Comparison of ENCODE assay signal across 28 cellular contexts in the genomic region with DNA sequence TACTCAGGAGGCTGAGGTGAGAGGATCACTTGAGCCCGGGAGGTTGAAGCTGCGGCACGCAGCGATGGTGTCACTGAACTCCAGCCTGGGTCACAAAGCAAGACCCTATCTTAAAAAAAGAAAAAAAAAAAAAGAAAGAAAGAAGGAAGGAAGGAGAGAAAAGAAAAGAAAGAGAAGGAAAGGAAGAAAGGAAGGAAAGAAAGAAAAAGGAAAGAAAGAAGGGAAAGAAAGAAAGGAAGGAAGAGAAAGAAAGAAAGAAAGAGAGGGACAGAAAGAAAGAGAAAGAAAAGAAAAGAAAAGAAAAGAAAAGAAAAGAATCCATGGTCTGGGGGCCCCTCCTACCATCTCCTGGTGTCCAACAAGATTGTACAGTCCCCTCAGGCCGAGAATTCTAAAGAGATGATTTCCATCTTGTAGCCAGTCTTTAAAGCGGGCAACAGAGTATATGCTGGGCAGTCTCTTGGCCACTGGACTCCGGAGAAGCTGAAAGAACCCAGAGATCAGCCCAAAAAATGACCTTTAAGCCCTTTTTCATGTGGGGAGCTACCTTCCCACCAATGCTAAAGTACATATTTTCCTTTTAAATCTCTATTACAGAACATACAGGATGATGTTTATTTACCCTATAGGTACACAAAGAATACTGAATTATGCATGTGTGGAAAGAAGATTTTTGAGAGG. TPM values are rescaled to one million over a fixed set of nuclear protein-coding genes. Genes with fewer than 3 reads are reported as not detected.
DNase-seq lines count a peak whose midpoint lies in the region; ATAC-seq, FAIRE-seq and TF ChIP-seq lines count a peak whose summit lies in the region.
"Had no signal": no experiment of that assay in that cellular context is flagged by ENCODE, and none has a peak within 500 bp of the region (broad histone marks: within the 10 kb centered on the region; RNA-seq: fewer than 3 reads in every experiment).

No MANE protein-coding gene starts in this region.

- intact Hi-C loops in HepG2 (cut with micrococcal nuclease; ENCODE audit: unreplicated experiment) (no loop called here), right lobe of liver (cut with DNase I) (no loop called here), spleen (cut with DNase I; ENCODE audit: low total_unique reads) (no loop called here), thyroid gland (cut with DNase I) (no loop called here), ascending aorta (cut with DNase I) (no loop called here), cardiac septum (cut with DNase I) (no loop called here)

- WGBS in HepG2 (ENCODE audit: low lambda C conversion rate), result 64% methylated on average over 7 of the region's 7 CpGs
- 90% methylated on average over 7 of the region's 7 CpGs for WGBS in right lobe of liver (ENCODE audit: insufficient coverage, low coverage, low lambda C conversion rate, missing lambda C conversion rate)
- WGBS in spleen, 5 donors, result 91 to 97% (median 92%) methylated on average over 7 of the region's 7 CpGs
- 90 to 94% methylated on average over 7 of the region's 7 CpGs for whole genome bisulfite sequencing in thyroid gland, 2 donors

- H3K27ac ChIP-seq in HepG2 (ENCODE audit: extremely low read length, insufficient read depth, low read length), result no peak overlapping the region
- H3K27ac ChIP-seq in right lobe of liver, result no peak overlapping the region
- H3K27ac ChIP-seq in spleen, result no peak overlapping the region
- peak overlapping the region in 2 of 3 donors; percentile 39 to 52 for H3K27ac ChIP-seq in thyroid gland
- H3K27ac ChIP-seq in ascending aorta, result no peak overlapping the region
- H3K27ac ChIP-seq: 22Rv1; A549; BLaER1 treated with 17β-estradiol and CSF1 and Interleukin-3, amounts not matched to agents 10 nM and 100 nM; C4-2B had no signal

- no peaks in the 10 kb centered on the region for H3K36me3 ChIP-seq in HepG2 (replicated peaks in 1 of 2; ENCODE audit: control insufficient read depth in 1 of 2, insufficient read depth in 2 of 2, low read length in 2 of 2)
- no peaks in the 10 kb centered on the region for H3K36me3 ChIP-seq in right lobe of liver
- no peaks in the 10 kb centered on the region for H3K36me3 ChIP-seq in spleen
- H3K36me3 ChIP-seq in thyroid gland, result no peaks in the 10 kb centered on the region
- H3K36me3 ChIP-seq in ascending aorta, result no peaks in the 10 kb centered on the region
- H3K36me3 ChIP-seq: BLaER1 treated with 17β-estradiol and CSF1 and Interleukin-3, amounts not matched to agents 10 nM and 100 nM had no signal

- peaks cover 4% of the 10 kb centered on the region; the same call in 1 of the 2 replicates for H3K36me3 Mint-ChIP-seq in WTC11
- H3K36me3 Mint-ChIP-seq: CD4-positive, CD25-positive, alpha-beta regulatory T cell; CD8-positive, alpha-beta memory T cell had no signal

- no peak overlapping the region for H2AFZ ChIP-seq in HepG2 (ENCODE audit: low read length)

- no peaks in the 10 kb centered on the region for H3K4me1 Mint-ChIP-seq in WTC11
- H3K4me1 Mint-ChIP-seq: CD4-positive, alpha-beta memory T cell; CD4-positive, CD25-positive, alpha-beta regulatory T cell; CD8-positive, alpha-beta memory T cell had no signal

- H3K4me1 ChIP-seq in HepG2 (ENCODE audit: insufficient read depth, low read length) (peaks cover 19% of the 10 kb centered on the region), right lobe of liver (no peaks in the 10 kb centered on the region), spleen (no peaks in the 10 kb centered on the region), thyroid gland (peaks cover 25 to 28% of the 10 kb centered on the region in 2 donors), ascending aorta (no peaks in the 10 kb centered on the region)
- H3K4me1 ChIP-seq: A549 had no signal

- no peak for FAIRE-seq in HepG2 (lab: Jason Lieb, UNC)
- FAIRE-seq: A549, GM12878, GM12892, GM18507 had no signal

- no peaks in the 10 kb centered on the region for H3K79me2 ChIP-seq in HepG2 (ENCODE audit: insufficient read depth, low read length)

- TF ChIP-seq EP300 in HepG2 (IDR thresholded peaks at IDR 0.05; ENCODE audit: low read depth in 2 of 2, low read length in 2 of 2) (no peak), HepG2 (CRISPR knock-in tag; IDR thresholded peaks at IDR 0.05; ENCODE audit: borderline replicate concordance) (no peak)

- H4K20me1 ChIP-seq in HepG2 (ENCODE audit: insufficient read depth, low read length), result no peaks in the 10 kb centered on the region
- H4K20me1 ChIP-seq: BLaER1 treated with 17β-estradiol and CSF1 and Interleukin-3, amounts not matched to agents 10 nM and 100 nM had no signal

- no peak for TF ChIP-seq CTCF in HepG2 (CRISPR knock-in tag; IDR thresholded peaks at IDR 0.05)
- TF ChIP-seq CTCF in right lobe of liver (IDR thresholded peaks at IDR 0.05), result no peak
- no peak for TF ChIP-seq CTCF in WTC11 (IDR thresholded peaks at IDR 0.05)
- no peak for TF ChIP-seq CTCF in spleen (IDR thresholded peaks at IDR 0.05 in 8 of 11, conservative IDR thresholded peaks at IDR 0.05 in 3 of 11)
- TF ChIP-seq CTCF in thyroid gland (IDR thresholded peaks at IDR 0.05), result no peak
- no peak for TF ChIP-seq CTCF in ascending aorta (IDR thresholded peaks at IDR 0.05)

- no peak for DNase-seq in HepG2 (ENCODE audit: low spot score)
- DNase-seq in right lobe of liver, result no peak
- no peak for DNase-seq in WTC11 (ENCODE audit: low spot score)
- peak; percentile 7 for DNase-seq in spleen
- DNase-seq in thyroid gland, result no peak
- no peak for DNase-seq in CD1c-positive myeloid dendritic cell (ENCODE audit: extremely low spot score)
- no peak for DNase-seq in ascending aorta (ENCODE audit: low spot score in 2 of 2)
- no peak for DNase-seq in cardiac septum (ENCODE audit: low spot score)
- DNase-seq: AML-193; CD4-positive, alpha-beta memory T cell; CD4-positive, CD25-positive, alpha-beta regulatory T cell; CD8-positive, alpha-beta memory T cell; COR-L47; DMS 273 treated with DMSO at 0.1 percent for 48 hours; DMS153; DMS53; DMS79; DND-41; EL; GDM1 had no signal

- H3K27me3 Mint-ChIP-seq in WTC11 (ENCODE audit: low read depth), result no peaks in the 10 kb centered on the region
- H3K27me3 Mint-ChIP-seq: B cell; CD4-positive, alpha-beta memory T cell had no signal

- H3K4me3 ChIP-seq in HepG2 (replicated peaks in 1 of 3; ENCODE audit: insufficient read depth in 1 of 3, low read depth in 2 of 3, low read length in 3 of 3) (no peak overlapping the region), right lobe of liver (no peak overlapping the region), spleen (no peak overlapping the region), thyroid gland (replicated peaks in 1 of 3) (no peak overlapping the region), ascending aorta (no peak overlapping the region)
- H3K4me3 ChIP-seq: A549; BLaER1 treated with 17β-estradiol and CSF1 and Interleukin-3, amounts not matched to agents 10 nM and 100 nM; GM12878 had no signal

- in situ Hi-C loops in HepG2 (cut with HindIII; ENCODE audit: extremely low pct_ligation_motif_present, low pct_unique_long_range_greater_than_20kb), result no loop called here

- H3K27ac Mint-ChIP-seq in WTC11, result no peak overlapping the region
- H3K27ac Mint-ChIP-seq: B cell; CD4-positive, alpha-beta memory T cell; CD8-positive, alpha-beta memory T cell had no signal

- peak overlapping the region; percentile 41 for H3K4me2 ChIP-seq in HepG2 (ENCODE audit: low read depth, low read length)
- H3K4me2 ChIP-seq: A549; BLaER1 treated with 17β-estradiol and CSF1 and Interleukin-3, amounts not matched to agents 10 nM and 100 nM had no signal

- TF ChIP-seq RAD21 in HepG2 (CRISPR knock-in tag; IDR thresholded peaks at IDR 0.05), result no peak

- BruUV-seq in HepG2 (replicated peaks; lab: Mats Ljungman, UMichigan), result no TSS peak

- no peak overlapping the region for H3K4me3 Mint-ChIP-seq in WTC11
- H3K4me3 Mint-ChIP-seq: B cell; CD4-positive, alpha-beta memory T cell; CD4-positive, CD25-positive, alpha-beta regulatory T cell; CD8-positive, alpha-beta memory T cell had no signal

- POLR2A ChIA-PET in HepG2 (lab: Yijun Ruan, JAX), result no interaction called here
- POLR2A ChIA-PET in WTC11 (lab: Charles Lee), result no interaction called here

- H3K27me3 ChIP-seq in HepG2 (ENCODE audit: control insufficient read depth in 1 of 2, insufficient read depth in 2 of 2, low read length in 2 of 2) (no peaks in the 10 kb centered on the region), right lobe of liver (no peaks in the 10 kb centered on the region), spleen (replicated peaks in 1 of 7) (no peaks in the 10 kb centered on the region), thyroid gland (no peaks in the 10 kb centered on the region), ascending aorta (no peaks in the 10 kb centered on the region)
- H3K27me3 ChIP-seq: BLaER1 treated with 17β-estradiol and CSF1 and Interleukin-3, amounts not matched to agents 10 nM and 100 nM had no signal

- no peak overlapping the region for H3K9ac ChIP-seq in HepG2 (ENCODE audit: insufficient read depth, low read depth, low read length)
- H3K9ac ChIP-seq: BLaER1 treated with 17β-estradiol and CSF1 and Interleukin-3, amounts not matched to agents 10 nM and 100 nM had no signal

- H3K9me3 Mint-ChIP-seq in WTC11, result peaks cover 5% of the 10 kb centered on the region
- H3K9me3 Mint-ChIP-seq: CD4-positive, alpha-beta memory T cell; CD8-positive, alpha-beta memory T cell had no signal

- ATAC-seq in HepG2 (peak; percentile 24; the same call in 2 of the 3 replicates), right lobe of liver (no peak), WTC11 (no peak)
- ATAC-seq: A549, GM12878 had no signal

- H3K9me3 ChIP-seq in HepG2 (ENCODE audit: low read length) (no peaks in the 10 kb centered on the region), right lobe of liver (no peaks in the 10 kb centered on the region), spleen (no peaks in the 10 kb centered on the region), thyroid gland (no peaks in the 10 kb centered on the region), ascending aorta (no peaks in the 10 kb centered on the region)
- H3K9me3 ChIP-seq: A549 had no signal

- CTCF ChIA-PET in HepG2 (lab: Yijun Ruan, JAX; ENCODE audit: low intra/inter-chr PET ratio, low total read pairs), result no interaction called here
- CTCF ChIA-PET in WTC11 (lab: Charles Lee), result interaction anchor here (0.5 to 1.4 kb wide), 2 partner anchors 46 to 76 kb away, joined by 3 to 4 read pairs; no protein-coding TSS in a partner anchor

- no peak for TF ChIP-seq POLR2A in HepG2 (IDR thresholded peaks at IDR 0.05; ENCODE audit: insufficient read depth in 1 of 2, low read depth in 2 of 2, low read length in 2 of 2)
- TF ChIP-seq POLR2A in right lobe of liver (IDR thresholded peaks at IDR 0.05), result no peak
- no peak for TF ChIP-seq POLR2A in spleen (IDR thresholded peaks at IDR 0.05)
- no peak for TF ChIP-seq POLR2A in thyroid gland (IDR thresholded peaks at IDR 0.05)

RNA-seq across cellular contexts. Expression of a gene that starts 23.7 kb away (rescaled TPM):
- total RNA-seq in HepG2 (2016; rRNA removed; fragmentation: Illumina TruSeq; extraction: Trizol) (25.9 and 27.5 TPM in 2 replicates), right lobe of liver (1 to 10 TPM; 1.8 to 3.9 (median 2.2) TPM), WTC11 (2021) (10.5 to 13.2 TPM (median 11.1 TPM) in 3 replicates), spleen (10 to 100 TPM in 6 of 7 donors, 1 to 10 TPM in 1; 8.9 to 18.8 (median 12.1) TPM), thyroid gland (10 to 100 TPM in 1 of 4 donors, 1 to 10 TPM in 3; 6.4 to 12.1 (median 7.1) TPM), ascending aorta (1.9 TPM), cardiac septum (2.6 TPM)
- total RNA-seq in HepG2 (2016; cell fraction: cytosol; rRNA removed; fragmentation: Illumina TruSeq; extraction: Trizol; ENCODE audit: low read depth), result 42.0 and 44.0 TPM in 2 replicates
- 24.2 and 27.7 TPM in 2 replicates for total RNA-seq in HepG2 (2016; cell fraction: insoluble cytoplasmic fraction; rRNA removed; fragmentation: Illumina TruSeq; extraction: Trizol)
- total RNA-seq in HepG2 (2016; cell fraction: membrane; rRNA removed; fragmentation: Illumina TruSeq; extraction: Trizol), result 15.8 and 18.1 TPM in 2 replicates
- 32.1 and 40.4 TPM in 2 replicates for total RNA-seq in HepG2 (2016; cell fraction: nucleus; rRNA removed; fragmentation: Illumina TruSeq; extraction: Trizol)
- polyA plus RNA-seq in HepG2 (2011; rRNA removed) (4.4 and 6.0 TPM in 2 replicates), spleen (1 to 10 TPM; 1.8 to 2.7 (median 2.4) TPM)
- polyA plus RNA-seq in HepG2 (2011; cell fraction: cytosol; rRNA removed), result 2.9 and 3.4 TPM in 2 replicates
- polyA plus RNA-seq in HepG2 (2011; cell fraction: nucleus; rRNA removed), result 4.2 and 6.8 TPM in 2 replicates
- 3.7 and 7.6 TPM in 2 replicates for polyA plus RNA-seq in HepG2 (2012)
- 0.89 TPM in 2 replicates for polyA plus RNA-seq in HepG2 (2016; cell fraction: cytosol; fragmentation: Illumina TruSeq; extraction: Trizol; ENCODE audit: low read depth)
- polyA plus RNA-seq in HepG2 (2016; cell fraction: insoluble cytoplasmic fraction; fragmentation: Illumina TruSeq; extraction: Trizol; ENCODE audit: low read depth), result 14.5 and 15.0 TPM in 2 replicates
- 2.6 and 2.7 TPM in 2 replicates for polyA plus RNA-seq in HepG2 (2016; cell fraction: membrane; fragmentation: Illumina TruSeq; extraction: Trizol; ENCODE audit: low read depth)
- 18.1 and 20.7 TPM in 2 replicates for polyA plus RNA-seq in HepG2 (2016; cell fraction: nucleus; fragmentation: Illumina TruSeq; extraction: Trizol; ENCODE audit: insufficient read depth, low read depth)
- 16.9 and 19.2 TPM in 2 replicates for polyA minus RNA-seq in HepG2 (2011; rRNA and poly(A)+ RNA removed; ENCODE audit: low replicate concordance)
- polyA minus RNA-seq in HepG2 (2011; cell fraction: cytosol; rRNA and poly(A)+ RNA removed), result 10.9 and 13.3 TPM in 2 replicates
- 27.9 and 29.1 TPM in 2 replicates for polyA minus RNA-seq in HepG2 (2011; cell fraction: nucleus; rRNA and poly(A)+ RNA removed)

RNA-seq across cellular contexts. Expression of a gene that starts 59.6 kb away (rescaled TPM):
- total RNA-seq in HepG2 (2016; rRNA removed; fragmentation: Illumina TruSeq; extraction: Trizol), result 284 and 587 TPM in 2 replicates
- total RNA-seq in HepG2 (2016; cell fraction: cytosol; rRNA removed; fragmentation: Illumina TruSeq; extraction: Trizol; ENCODE audit: low read depth), result 65.3 and 71.8 TPM in 2 replicates
- total RNA-seq in HepG2 (2016; cell fraction: insoluble cytoplasmic fraction; rRNA removed; fragmentation: Illumina TruSeq; extraction: Trizol), result 271 and 578 TPM in 2 replicates
- total RNA-seq in HepG2 (2016; cell fraction: membrane; rRNA removed; fragmentation: Illumina TruSeq; extraction: Trizol), result 95.8 and 99.1 TPM in 2 replicates
- 514 and 600 TPM in 2 replicates for total RNA-seq in HepG2 (2016; cell fraction: nucleus; rRNA removed; fragmentation: Illumina TruSeq; extraction: Trizol)
- polyA plus RNA-seq in HepG2 (2011; rRNA removed), result 1,560 and 1,818 TPM in 2 replicates
- polyA plus RNA-seq in HepG2 (2011; cell fraction: cytosol; rRNA removed), result 1,385 TPM in 2 replicates
- 528 and 556 TPM in 2 replicates for polyA plus RNA-seq in HepG2 (2011; cell fraction: nucleus; rRNA removed)
- polyA plus RNA-seq in HepG2 (2012), result 566 and 592 TPM in 2 replicates
- 52.7 and 53.5 TPM in 2 replicates for polyA plus RNA-seq in HepG2 (2016; cell fraction: cytosol; fragmentation: Illumina TruSeq; extraction: Trizol; ENCODE audit: low read depth)
- polyA plus RNA-seq in HepG2 (2016; cell fraction: insoluble cytoplasmic fraction; fragmentation: Illumina TruSeq; extraction: Trizol; ENCODE audit: low read depth), result 324 and 345 TPM in 2 replicates
- polyA plus RNA-seq in HepG2 (2016; cell fraction: membrane; fragmentation: Illumina TruSeq; extraction: Trizol; ENCODE audit: low read depth), result 79.9 and 84.4 TPM in 2 replicates
- 808 and 883 TPM in 2 replicates for polyA plus RNA-seq in HepG2 (2016; cell fraction: nucleus; fragmentation: Illumina TruSeq; extraction: Trizol; ENCODE audit: insufficient read depth, low read depth)
- 817 and 1,556 TPM in 2 replicates for polyA minus RNA-seq in HepG2 (2011; rRNA and poly(A)+ RNA removed; ENCODE audit: low replicate concordance)
- 735 and 849 TPM in 2 replicates for polyA minus RNA-seq in HepG2 (2011; cell fraction: cytosol; rRNA and poly(A)+ RNA removed)
- 241 and 296 TPM in 2 replicates for polyA minus RNA-seq in HepG2 (2011; cell fraction: nucleus; rRNA and poly(A)+ RNA removed)
- 100 to 1,000 TPM in 5 of 6 experiments, 10 to 100 TPM in 1; 91.7 to 188 (median 148) TPM for total RNA-seq in right lobe of liver
- total RNA-seq in WTC11 (2021), result 205 to 233 TPM (median 227 TPM) in 3 replicates
- total RNA-seq in spleen, result 100 to 1,000 TPM; 118 to 161 (median 131) TPM
- polyA plus RNA-seq in spleen, result 10 to 100 TPM; 45.7 to 56.1 (median 53.4) TPM
- total RNA-seq in thyroid gland, result 100 to 1,000 TPM; 175 to 342 (median 296) TPM
- 114 TPM for total RNA-seq in ascending aorta
- total RNA-seq in cardiac septum, result 94.9 TPM

RNA-seq across cellular contexts. Expression of a gene that starts 59.9 kb away (rescaled TPM):
- total RNA-seq in HepG2 (2016; rRNA removed; fragmentation: Illumina TruSeq; extraction: Trizol) (5.5 and 6.1 TPM in 2 replicates), right lobe of liver (1 to 10 TPM; 1.1 to 5.2 (median 2.2) TPM), WTC11 (2021) (0.50 to 0.92 TPM (median 0.89 TPM) in 3 replicates), spleen (1 to 10 TPM in 6 of 7 donors, under 1 TPM in 1; 0.97 to 4.0 (median 3.3) TPM), thyroid gland (1 to 10 TPM; 2.3 to 7.5 (median 3.4) TPM), ascending aorta (not detected), cardiac septum (3.8 TPM)
- 3.0 TPM in 2 replicates for total RNA-seq in HepG2 (2016; cell fraction: cytosol; rRNA removed; fragmentation: Illumina TruSeq; extraction: Trizol; ENCODE audit: low read depth)
- 5.5 TPM in 2 replicates for total RNA-seq in HepG2 (2016; cell fraction: insoluble cytoplasmic fraction; rRNA removed; fragmentation: Illumina TruSeq; extraction: Trizol)
- 3.6 and 4.2 TPM in 2 replicates for total RNA-seq in HepG2 (2016; cell fraction: membrane; rRNA removed; fragmentation: Illumina TruSeq; extraction: Trizol)
- total RNA-seq in HepG2 (2016; cell fraction: nucleus; rRNA removed; fragmentation: Illumina TruSeq; extraction: Trizol), result 5.8 and 6.6 TPM in 2 replicates
- polyA plus RNA-seq in HepG2 (2011; rRNA removed) (2.6 and 3.1 TPM in 2 replicates), spleen (1 to 10 TPM; 1.0 to 3.4 (median 2.3) TPM)
- polyA plus RNA-seq in HepG2 (2011; cell fraction: cytosol; rRNA removed), result 2.7 and 3.2 TPM in 2 replicates
- 4.4 and 5.1 TPM in 2 replicates for polyA plus RNA-seq in HepG2 (2011; cell fraction: nucleus; rRNA removed)
- 4.1 and 4.8 TPM in 2 replicates for polyA plus RNA-seq in HepG2 (2012)
- 1.9 and 2.2 TPM in 2 replicates for polyA plus RNA-seq in HepG2 (2016; cell fraction: cytosol; fragmentation: Illumina TruSeq; extraction: Trizol; ENCODE audit: low read depth)
- polyA plus RNA-seq in HepG2 (2016; cell fraction: insoluble cytoplasmic fraction; fragmentation: Illumina TruSeq; extraction: Trizol; ENCODE audit: low read depth), result 5.6 and 6.7 TPM in 2 replicates
- polyA plus RNA-seq in HepG2 (2016; cell fraction: membrane; fragmentation: Illumina TruSeq; extraction: Trizol; ENCODE audit: low read depth), result 3.7 and 4.5 TPM in 2 replicates
- polyA plus RNA-seq in HepG2 (2016; cell fraction: nucleus; fragmentation: Illumina TruSeq; extraction: Trizol; ENCODE audit: insufficient read depth, low read depth), result 5.9 and 6.7 TPM in 2 replicates
- polyA minus RNA-seq in HepG2 (2011; rRNA and poly(A)+ RNA removed; ENCODE audit: low replicate concordance), result 0.77 and 2.5 TPM in 2 replicates
- 0.62 and 1.6 TPM in 2 replicates for polyA minus RNA-seq in HepG2 (2011; cell fraction: cytosol; rRNA and poly(A)+ RNA removed)
- polyA minus RNA-seq in HepG2 (2011; cell fraction: nucleus; rRNA and poly(A)+ RNA removed), result 7.2 and 10.6 TPM in 2 replicates

Comparison
In these comparisons a context has a peak if more than half of its experiments do, and no peak if none do; other contexts are left out.
1. H3K27ac ChIP-seq: peak in thyroid gland (2 of 3); none in HepG2 (single experiment), right lobe of liver (0 of 3), spleen (0 of 8) and ascending aorta (0 of 2).